18 cellular contexts compared by ENCODE assay signal in genomic region chr2:40271066-40271465, GRCh38.
"Had no signal": no experiment of that assay in that cellular context is flagged by ENCODE, and none has a peak within 500 bp of the region (broad histone marks: within the 10 kb centered on the region; RNA-seq: fewer than 3 reads in every experiment).

No MANE protein-coding gene starts in this region.

- H3K9me3 ChIP-seq: left lung, pancreas, sigmoid colon, thoracic aorta, upper lobe of left lung had no signal

- H3K9me3 Mint-ChIP-seq: activated B cell treated with CpG ODN at 0.5 μM for 24 hours; activated naive CD8-positive, alpha-beta T cell treated with anti-CD3 and anti-CD28 coated beads for 36 hours; activated T-cell treated with anti-CD3 and anti-CD28 coated beads, Interleukin-2, amount 50 U/mL, for 4 hours had no signal

- H3K4me3 Mint-ChIP-seq: activated B cell treated with CpG ODN at 0.5 μM for 24 hours; activated naive CD8-positive, alpha-beta T cell treated with anti-CD3 and anti-CD28 coated beads for 36 hours; activated T-cell treated with anti-CD3 and anti-CD28 coated beads, Interleukin-2, amount 50 U/mL, for 4 hours; natural killer cell treated with Interleukin-12 subunit alpha and Interleukin-12 subunit beta and Interleukin-15 and Interleukin-18, amount 100 ng/mL, for 72 hours had no signal

- H3K4me1 Mint-ChIP-seq: activated B cell treated with CpG ODN at 0.5 μM for 24 hours; activated naive CD8-positive, alpha-beta T cell treated with anti-CD3 and anti-CD28 coated beads for 36 hours had no signal

- ATAC-seq: activated T-cell treated with anti-CD3 and anti-CD28 coated beads, Interleukin-2, amount 50 U/mL, for 4 hours; left lung; natural killer cell treated with Interleukin-12 subunit alpha and Interleukin-12 subunit beta and Interleukin-15 and Interleukin-18, amount 100 ng/mL, for 72 hours; pancreas had no signal

- H3K36me3 ChIP-seq: left lung, pancreas, sigmoid colon, thoracic aorta, upper lobe of left lung had no signal

- H3K36me3 Mint-ChIP-seq: activated naive CD8-positive, alpha-beta T cell treated with anti-CD3 and anti-CD28 coated beads for 36 hours; natural killer cell treated with Interleukin-12 subunit alpha and Interleukin-12 subunit beta and Interleukin-15 and Interleukin-18, amount 100 ng/mL, for 72 hours had no signal

- H3K4me1 ChIP-seq: left lung, pancreas had no signal

- DNase-seq: activated B cell treated with CpG ODN at 0.5 μM for 24 hours; activated CD4-positive, alpha-beta T cell treated with anti-CD3 and anti-CD28 coated beads for 4 hours; activated CD4-positive, alpha-beta T cell treated with anti-CD3 and anti-CD28 coated beads, Interleukin-2, amount 50 U/mL, for 48 hours; activated CD8-positive, alpha-beta memory T cell treated with anti-CD3 and anti-CD28 coated beads, Interleukin-2, amount 50 U/mL, for 48 hours; activated naive CD4-positive, alpha-beta T cell treated with Interleukin-2 at 50 U/mL for 16 hours; activated naive CD8-positive, alpha-beta T cell treated with anti-CD3 and anti-CD28 coated beads for 36 hours; activated T-cell treated with anti-CD3 and anti-CD28 coated beads, Interleukin-2, amount 50 U/mL, for 4 hours; kidney; left lung; midbrain; pancreas; sigmoid colon; stimulated activated CD4-positive, alpha-beta T cell treated with anti-CD3 and anti-CD28 coated beads, Interleukin-2, amount 100 ng/mL, for 48 hours; stimulated activated naive CD4-positive, alpha-beta T cell; T-helper 9 cell; upper lobe of left lung had no signal

- H3K27ac Mint-ChIP-seq: activated B cell treated with CpG ODN at 0.5 μM for 24 hours; activated naive CD8-positive, alpha-beta T cell treated with anti-CD3 and anti-CD28 coated beads for 36 hours; natural killer cell treated with Interleukin-12 subunit alpha and Interleukin-12 subunit beta and Interleukin-15 and Interleukin-18, amount 100 ng/mL, for 72 hours had no signal

- H3K4me3 ChIP-seq: left lung, pancreas, sigmoid colon, thoracic aorta, upper lobe of left lung had no signal

- H3K27ac ChIP-seq: left lung, pancreas, thoracic aorta, upper lobe of left lung had no signal

- H3K27me3 Mint-ChIP-seq: activated B cell treated with CpG ODN at 0.5 μM for 24 hours; activated naive CD8-positive, alpha-beta T cell treated with anti-CD3 and anti-CD28 coated beads for 36 hours; natural killer cell treated with Interleukin-12 subunit alpha and Interleukin-12 subunit beta and Interleukin-15 and Interleukin-18, amount 100 ng/mL, for 72 hours had no signal

- H3K27me3 ChIP-seq: left lung, pancreas, sigmoid colon, upper lobe of left lung had no signal
